In the genomic region with DNA sequence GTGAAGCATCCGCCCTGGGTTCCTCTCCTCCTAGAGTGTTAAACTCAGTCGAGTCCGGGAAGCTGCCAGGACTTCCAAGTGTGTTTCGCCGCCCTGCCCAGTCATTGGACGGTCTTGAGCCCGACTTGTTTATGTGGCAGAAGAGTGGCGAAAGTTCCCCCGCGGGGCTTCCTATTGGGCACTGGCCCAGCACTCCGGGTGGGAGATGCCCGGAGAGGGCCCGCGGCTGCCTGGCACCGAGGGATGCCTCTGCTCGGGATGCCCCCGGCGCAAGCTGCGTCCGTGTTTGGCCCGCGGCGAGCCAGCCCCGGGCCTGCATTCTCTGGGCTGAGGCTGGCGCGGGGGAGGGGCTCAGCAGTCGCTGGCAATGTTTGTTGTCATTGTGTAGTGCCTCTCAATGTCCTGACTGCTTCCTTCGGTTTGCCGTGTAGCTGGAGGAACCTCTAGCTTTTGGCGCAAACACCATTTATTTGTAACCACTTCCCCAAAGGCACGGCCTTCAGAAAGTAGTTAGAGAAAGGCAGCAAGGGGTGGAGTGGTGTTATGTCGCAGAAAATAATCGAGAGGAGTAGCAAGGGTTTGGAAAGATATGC, we compare ENCODE assay signal across 8 cellular contexts. TPM values are rescaled to one million over a fixed set of nuclear protein-coding genes. Genes with fewer than 3 reads are reported as not detected.
DNase-seq lines count a peak whose midpoint lies in the region; ATAC-seq and TF ChIP-seq lines count a peak whose summit lies in the region.

No MANE protein-coding gene starts in this region.

- no peaks in the 10 kb centered on the region for H3K36me3 ChIP-seq in breast epithelium
- H3K36me3 ChIP-seq in iPS-18a (ENCODE audit: control insufficient read depth, low read depth, low read length) = no peaks in the 10 kb centered on the region
- H3K36me3 ChIP-seq in rectal smooth muscle tissue (ENCODE audit: control insufficient read depth, insufficient read depth, low read length) = no peaks in the 10 kb centered on the region

- H3K9ac ChIP-seq in iPS-18a (ENCODE audit: low read length) = peak overlapping the region; percentile 73
- peak overlapping the region; percentile 54 for H3K9ac ChIP-seq in rectal smooth muscle tissue (ENCODE audit: low read length)

- TF ChIP-seq CTCF in AG04450 (IDR thresholded peaks at IDR 0.05; ENCODE audit: low read depth, low read length) (no peak), breast epithelium (IDR thresholded peaks at IDR 0.05) (no peak)

- no peaks in the 10 kb centered on the region for H3K27me3 ChIP-seq in AG04450 (ENCODE audit: control insufficient read depth, insufficient read depth, low read length)
- no peaks in the 10 kb centered on the region for H3K27me3 ChIP-seq in breast epithelium
- H3K27me3 ChIP-seq in iPS-18a (ENCODE audit: control insufficient read depth, insufficient read depth, low read length) = peaks cover 19% of the 10 kb centered on the region
- H3K27me3 ChIP-seq in rectal smooth muscle tissue (ENCODE audit: control insufficient read depth, insufficient read depth, low read length) = no peaks in the 10 kb centered on the region

- H3K4me3 ChIP-seq in AG04450 (ENCODE audit: low read depth, low read length) (peak overlapping the region; percentile 83), breast epithelium (peak overlapping the region; percentile 81 to 100 (median 98)), iPS-18a (ENCODE audit: low read length) (peak overlapping the region; percentile 84), rectal smooth muscle tissue (ENCODE audit: low read length) (peak overlapping the region; percentile 88)

- H3K9me3 ChIP-seq in AG04450 (ENCODE audit: control insufficient read depth, insufficient read depth, low read length) (no peaks in the 10 kb centered on the region; the same call in 1 of the 2 replicates), breast epithelium (no peaks in the 10 kb centered on the region), iPS-18a (ENCODE audit: control insufficient read depth, low read depth, low read length) (no peaks in the 10 kb centered on the region)

- TF ChIP-seq POLR2A in breast epithelium (IDR thresholded peaks at IDR 0.05) = peak; percentile 16

- POLR2A ChIA-PET in AG04450 (lab: Yijun Ruan, JAX) = interaction anchor here (2.4 kb wide), 1 partner anchor 8 kb away, joined by 17 read pairs; no protein-coding TSS in a partner anchor

- H3K4me1 ChIP-seq in breast epithelium = peaks cover 0 to 5% of the 10 kb centered on the region in 2 donors
- H3K4me1 ChIP-seq in iPS-18a (ENCODE audit: control insufficient read depth, low read depth, low read length) = peaks cover 16% of the 10 kb centered on the region
- peaks cover 7% of the 10 kb centered on the region for H3K4me1 ChIP-seq in rectal smooth muscle tissue (ENCODE audit: control insufficient read depth, insufficient read depth, low read length)

- H3K27ac ChIP-seq in AG04450 (ENCODE audit: low read depth, low read length) (peak overlapping the region; percentile 86), breast epithelium (peak overlapping the region; percentile 96 to 100), iPS-18a (ENCODE audit: low read length) (no peak overlapping the region), rectal smooth muscle tissue (ENCODE audit: low read depth, low read length) (peak overlapping the region; percentile 94)

- DNase-seq in AG04450 (ENCODE audit: low read depth, low spot score) = no peak
- peak; percentile 31 for DNase-seq in RPMI8226
- peak; percentile 82 to 86 for DNase-seq in breast epithelium (ENCODE audit: low spot score in 2 of 2)

- ATAC-seq in GM18498 (IDR thresholded peaks at IDR 0.05; ENCODE audit: unreplicated experiment) = peak; percentile 40
- ATAC-seq in HG03135 (IDR thresholded peaks at IDR 0.05; ENCODE audit: unreplicated experiment) = peak; percentile 45
- no peak for ATAC-seq in GM19324 (IDR thresholded peaks at IDR 0.05; ENCODE audit: low FRiP score, unreplicated experiment)

- intact Hi-C loops in breast epithelium (cut with DNase I; ENCODE audit: low total_unique reads) = no loop called here

- CTCF ChIA-PET in AG04450 (lab: Charles Lee) = no interaction called here

RNA-seq across cellular contexts. Expression of gene CYBRD1, which starts 1.2 kb away (rescaled TPM):
- 115 and 157 TPM in 2 replicates for polyA plus RNA-seq in AG04450 (2011; rRNA removed)
- 103 and 104 TPM in 2 replicates for polyA minus RNA-seq in AG04450 (2011; rRNA and poly(A)+ RNA removed)
- total RNA-seq in breast epithelium = 100 to 1,000 TPM; 396 to 761 (median 409) TPM
